1 cellular context compared by ENCODE assay signal in the genomic region with DNA sequence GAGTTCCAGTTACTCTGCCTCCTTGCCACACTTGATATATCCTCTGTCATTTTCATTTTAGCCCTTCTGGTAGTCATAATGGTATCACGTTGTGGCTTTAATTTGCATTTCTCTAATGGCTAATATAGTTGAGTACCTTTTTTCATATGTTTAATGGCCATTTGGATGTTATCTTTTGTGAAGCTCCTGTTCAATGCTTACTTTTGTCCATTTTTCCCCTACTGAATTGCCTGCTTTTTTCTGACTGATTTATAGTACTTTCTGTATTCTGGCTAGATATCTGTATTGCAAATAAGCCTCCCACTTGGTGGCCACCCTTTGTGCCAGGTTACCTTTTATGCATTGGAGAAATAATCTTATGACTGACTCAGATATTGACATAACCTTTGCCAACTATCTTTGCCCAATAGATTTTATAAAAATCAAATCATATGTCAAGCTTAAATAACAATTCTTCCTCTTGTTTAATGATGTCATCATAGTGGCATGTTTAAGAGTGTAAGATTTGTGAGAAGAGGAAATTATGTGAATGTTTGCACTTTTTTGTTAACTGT.
A peak's percentile ranks its signal among the peaks of the same experiment; 100 is the strongest.
TF ChIP-seq lines count a peak whose summit lies in the region.

No MANE protein-coding gene starts in this region.

TF ChIP-seq in endothelial cell of umbilical vein, 7 proteins besides CTCF, POLR2A, EP300 and RAD21:
- no peak for TF ChIP-seq MYC (IDR thresholded peaks at IDR 0.05; ENCODE audit: low read depth, low read length)
- peak; percentile 42 for TF ChIP-seq FOS (IDR thresholded peaks at IDR 0.05; ENCODE audit: borderline replicate concordance, insufficient read depth, low read length)
- no peak for TF ChIP-seq POLR2AphosphoS5 (IDR thresholded peaks at IDR 0.05; ENCODE audit: insufficient read depth, low read depth, low read length)
- TF ChIP-seq JUN (IDR thresholded peaks at IDR 0.05; ENCODE audit: borderline replicate concordance, insufficient read depth, insufficient read length, low read depth), result peak; percentile 45
- TF ChIP-seq EZH2 (IDR thresholded peaks at IDR 0.05; ENCODE audit: borderline replicate concordance, low read depth, low read length, severe bottlenecking), result no peak
